7 cellular contexts compared by ENCODE assay signal in genomic region chr11:84384637-84385227, GRCh38.
DNase-seq lines count a peak whose midpoint lies in the region; ATAC-seq, FAIRE-seq and TF ChIP-seq lines count a peak whose summit lies in the region.

No MANE protein-coding gene starts in this region.

- H3K4ac ChIP-seq in mesendoderm (ENCODE audit: low read depth, low read length) = no peak overlapping the region

- no peak overlapping the region for H4K8ac ChIP-seq in mesendoderm (ENCODE audit: low read depth, low read length)

- no peak overlapping the region for H3K18ac ChIP-seq in mesendoderm (ENCODE audit: low read length)

- H3K4me1 ChIP-seq in mesendoderm (ENCODE audit: control insufficient read depth, low read depth, low read length) = no peaks in the 10 kb centered on the region

- no peak overlapping the region for H2BK120ac ChIP-seq in mesendoderm (ENCODE audit: low read depth, low read length)

- H3K56ac ChIP-seq in mesendoderm (ENCODE audit: low read length) = no peak overlapping the region

- H3K27me3 ChIP-seq in mesendoderm (ENCODE audit: insufficient read depth, low read length, poor library complexity) = no peaks in the 10 kb centered on the region

- no peak overlapping the region for H2BK5ac ChIP-seq in mesendoderm (ENCODE audit: low read length)

- WGBS in mesendoderm (ENCODE audit: extremely low coverage, insufficient coverage, low lambda C conversion rate) = no CpG with 5 or more reads among the region's 4 CpGs

- H3K4me3 ChIP-seq in coronary artery (no peak overlapping the region), mesendoderm (ENCODE audit: low read length) (no peak overlapping the region)

- DNase-seq in DMS153 (lab: John Stamatoyannopoulos, UW) (peak; percentile 19), RCC 7860 (ENCODE audit: low spot score) (peak; percentile 21), coronary artery (ENCODE audit: low spot score) (no peak), mesendoderm (peak; percentile 64), GF-D8 (lab: John Stamatoyannopoulos, UW) (no peak)

- ATAC-seq in GM18519 (IDR thresholded peaks at IDR 0.05; ENCODE audit: low FRiP score, unreplicated experiment) (peak; percentile 77), HG03378 (IDR thresholded peaks at IDR 0.05; ENCODE audit: unreplicated experiment) (peak; percentile 81)

- no peaks in the 10 kb centered on the region for H3K79me2 ChIP-seq in mesendoderm (ENCODE audit: control insufficient read depth, insufficient read depth, low read length)

- no peak overlapping the region for H3K27ac ChIP-seq in coronary artery
- H3K27ac ChIP-seq in mesendoderm (ENCODE audit: low read depth, low read length) = no peak overlapping the region

- H3K79me1 ChIP-seq in mesendoderm (ENCODE audit: low read length) = no peaks in the 10 kb centered on the region

- TF ChIP-seq CTCF in coronary artery (IDR thresholded peaks at IDR 0.05) = peak; percentile 65

- no peak overlapping the region for H4K5ac ChIP-seq in mesendoderm (ENCODE audit: low read length)

- FAIRE-seq in RCC 7860 (lab: Jason Lieb, UNC) = no peak

- no peak overlapping the region for H3K9ac ChIP-seq in mesendoderm (ENCODE audit: low read length)

- no peak overlapping the region for H3K4me2 ChIP-seq in mesendoderm (ENCODE audit: low read length)

- H2AK5ac ChIP-seq in mesendoderm (ENCODE audit: low read length) = no peak overlapping the region

- H3K23ac ChIP-seq in mesendoderm (ENCODE audit: low read length) = no peak overlapping the region

- no peak overlapping the region for H2BK15ac ChIP-seq in mesendoderm (replicated peaks; ENCODE audit: low read depth)

- H3K36me3 ChIP-seq in mesendoderm (ENCODE audit: control insufficient read depth, insufficient read depth, low read length) = no peaks in the 10 kb centered on the region

Comparison
In these comparisons a context has a peak if more than half of its experiments do, and no peak if none do; other contexts are left out.
1. DNase-seq: peak in DMS153 (single experiment), RCC 7860 (single experiment) and mesendoderm (single experiment); none in coronary artery (single experiment) and GF-D8 (single experiment).